In genomic region chr11:67288452-67289225, GRCh38 we compare ENCODE assay signal across 8 cellular contexts. TPM values are rescaled to one million over a fixed set of nuclear protein-coding genes. Genes with fewer than 3 reads are reported as not detected.
DNase-seq lines count a peak whose midpoint lies in the region; ATAC-seq, FAIRE-seq and TF ChIP-seq lines count a peak whose summit lies in the region.

No MANE protein-coding gene starts in this region.

- H3K27ac Mint-ChIP-seq in T-cell: peak overlapping the region; percentile 93 to 98

- H3K27ac ChIP-seq in right cardiac atrium (ENCODE audit: low read length): peak overlapping the region; percentile 87
- peak overlapping the region; percentile 93 for H3K27ac ChIP-seq in vagina

- peak overlapping the region; percentile 69 to 77 (median 75) for H3K4me3 Mint-ChIP-seq in T-cell

- no peaks in the 10 kb centered on the region for H3K27me3 Mint-ChIP-seq in T-cell

- H3K9me3 ChIP-seq in right cardiac atrium (ENCODE audit: control insufficient read depth, low read length): no peaks in the 10 kb centered on the region
- H3K9me3 ChIP-seq in vagina: no peaks in the 10 kb centered on the region

- intact Hi-C loops in right cardiac atrium (cut with DNase I) (no loop called here), vagina (cut with DNase I) (no loop called here)

- H3K4me3 ChIP-seq in right cardiac atrium (ENCODE audit: low read length) (peak overlapping the region; percentile 93), vagina (peak overlapping the region; percentile 74 to 99)

- H3K27me3 ChIP-seq in right cardiac atrium (ENCODE audit: control insufficient read depth, insufficient read depth): no peaks in the 10 kb centered on the region
- no peaks in the 10 kb centered on the region for H3K27me3 ChIP-seq in vagina

- CTCF ChIA-PET in T-cell (lab: Charles Lee): interaction anchor here (0.5 to 1.7 kb wide), 8 partner anchors 11 to 660 kb away, joined by 3 to 8 read pairs (median 4); no protein-coding TSS in a partner anchor

- under 1% methylated on average over 87 of the region's 87 CpGs for WGBS in right cardiac atrium

- peak; percentile 99 for FAIRE-seq in GM12892 (lab: Jason Lieb, UNC)

- peak in 1 of 3 experiments; percentile 24 for TF ChIP-seq CTCF in vagina (IDR thresholded peaks at IDR 0.05)

- peak; percentile 74 for ATAC-seq in HG02759 (IDR thresholded peaks at IDR 0.05; ENCODE audit: unreplicated experiment)
- ATAC-seq in T-cell (replicated peaks in 1 of 4): peak; percentile 72 to 78 (median 74)
- ATAC-seq in right cardiac atrium: peak; percentile 87

- DNase-seq in GM12892 (ENCODE audit: insufficient read length): peak; percentile 92
- DNase-seq in NCI-H128 (lab: John Stamatoyannopoulos, UW; ENCODE audit: unreplicated experiment): peak; percentile 67
- DNase-seq in T-cell: peak; percentile 77 to 93 (median 87)
- peak in 51 of 56 donors; percentile 35 to 92 (median 76) for DNase-seq in amygdala (lab: John Stamatoyannopoulos, UW)
- peak; percentile 91 to 97 (median 97) for DNase-seq in right cardiac atrium
- peak; percentile 82 for DNase-seq in putamen (ENCODE audit: low spot score)
- no peak for DNase-seq in vagina (ENCODE audit: extremely low spot score in 2 of 2)

- peaks cover 5 to 42% of the 10 kb centered on the region in 2 donors for H3K36me3 ChIP-seq in vagina

- H3K36me3 Mint-ChIP-seq in T-cell: peaks cover 16% of the 10 kb centered on the region

- TF ChIP-seq POLR2A in GM12892 (IDR thresholded peaks at IDR 0.05; ENCODE audit: low read depth, low read length) (peak; percentile 97), vagina (IDR thresholded peaks at IDR 0.05) (peak in 1 of 2 donors; percentile 60)

- peaks cover 6% of the 10 kb centered on the region for H3K4me1 ChIP-seq in right cardiac atrium (ENCODE audit: control insufficient read depth, insufficient read depth, low read length)
- peaks cover 68% of the 10 kb centered on the region for H3K4me1 ChIP-seq in vagina

- peaks cover 53 to 70% (median 70%) of the 10 kb centered on the region in 3 donors for H3K4me1 Mint-ChIP-seq in T-cell

- no peaks in the 10 kb centered on the region for H3K9me3 Mint-ChIP-seq in T-cell

- POLR2A ChIA-PET in T-cell (lab: Charles Lee): interaction anchor here (0.5 to 1.5 kb wide), 3 partner anchors 8 to 47 kb away, joined by 3 read pairs; partner anchors contain the start of gene GRK2 (in 1 of the 2)

RNA-seq across cellular contexts. Expression of gene ANKRD13D, which starts 0.5 kb away (rescaled TPM):
- 22.1 TPM for polyA plus RNA-seq in GM12892 (2012; ENCODE audit: missing spikeins)
- total RNA-seq in T-cell (100 to 1,000 TPM; 150 to 249 (median 237) TPM), right cardiac atrium (10 to 100 TPM; 20.0 to 25.3 (median 22.8) TPM), vagina (62.9 TPM)
- 18.0 TPM for polyA plus RNA-seq in right cardiac atrium

RNA-seq across cellular contexts. Expression of gene SSH3, which starts 14.7 kb away (rescaled TPM):
- 0.30 TPM for polyA plus RNA-seq in GM12892 (2012; ENCODE audit: missing spikeins)
- total RNA-seq in T-cell: 10 to 100 TPM; 11.5 to 30.9 (median 26.7) TPM
- 10 to 100 TPM; 23.9 to 25.9 (median 25.1) TPM for total RNA-seq in right cardiac atrium
- 14.9 TPM for polyA plus RNA-seq in right cardiac atrium
- total RNA-seq in vagina: 98.0 TPM

RNA-seq across cellular contexts. Expression of gene GRK2, which starts 22.4 kb away (rescaled TPM):
- polyA plus RNA-seq in GM12892 (2012; ENCODE audit: missing spikeins): 131 TPM
- total RNA-seq in T-cell: 100 to 1,000 TPM; 267 to 394 (median 382) TPM
- total RNA-seq in right cardiac atrium: 10 to 100 TPM; 50.4 to 56.5 (median 52.5) TPM
- 56.6 TPM for polyA plus RNA-seq in right cardiac atrium
- total RNA-seq in vagina: 100 TPM

Comparison
In these comparisons a context has a peak if more than half of its experiments do, and no peak if none do; other contexts are left out.
1. DNase-seq: peak in GM12892 (single experiment), NCI-H128 (single experiment), T-cell (34 of 34), amygdala (51 of 56), right cardiac atrium (3 of 3) and putamen (single experiment); none in vagina (0 of 2).
2. Peak in every context shown above with its lines, with median percentiles within 50 percentile points of each other: ATAC-seq.